8 cellular contexts compared by ENCODE assay signal in genomic region chr16:68022728-68023537, GRCh38. TPM values are rescaled to one million over a fixed set of nuclear protein-coding genes. Genes with fewer than 3 reads are reported as not detected.
DNase-seq lines count a peak whose midpoint lies in the region; ATAC-seq and TF ChIP-seq lines count a peak whose summit lies in the region.

DDX28 (minus strand) TSS chr16:68023232; CDS start chr16:68023202, 30 bp downstream.
DUS2 (plus strand) TSS chr16:68023284; CDS start chr16:68038024, 14,740 bp downstream.

- TF ChIP-seq CTCF in A673 (conservative IDR thresholded peaks at IDR 0.05; ENCODE audit: low read depth, low read length) = no peak
- TF ChIP-seq CTCF in WERI-Rb-1 (IDR thresholded peaks at IDR 0.05; ENCODE audit: low read depth, low read length) = no peak

- peak; percentile 95 for DNase-seq in A673 (ENCODE audit: low spot score)
- DNase-seq in NCI-H2227 treated with DMSO at 0.1 percent for 48 hours (lab: John Stamatoyannopoulos, UW) = peak; percentile 79
- DNase-seq in WERI-Rb-1 = peak; percentile 90
- DNase-seq in T47D (ENCODE audit: low read depth in 1 of 2, low spot score in 1 of 2) = peak; percentile 79 to 94

- peak within 1 kb of the TSS; percentile 86 for H3K27ac ChIP-seq in A673 (ENCODE audit: low read depth, low read length, poor library complexity, severe bottlenecking)
- peak within 1 kb of the TSS; percentile 90 for H3K27ac ChIP-seq in WERI-Rb-1
- H3K27ac ChIP-seq in iPS-20b (ENCODE audit: low read length) = peak within 1 kb of the TSS; percentile 26
- H3K27ac ChIP-seq in skeletal muscle tissue (ENCODE audit: low read depth, low read length) = peak within 1 kb of the TSS; percentile 86

- peaks cover 11% of the 10 kb centered on the region for H3K4me1 ChIP-seq in A673 (ENCODE audit: insufficient read depth, low read length, poor library complexity, severe bottlenecking)
- H3K4me1 ChIP-seq in iPS-20b (ENCODE audit: insufficient read depth, low read length) = peaks cover 5% of the 10 kb centered on the region; the same call in 1 of the 2 replicates
- peaks cover 23 to 34% (median 30%) of the 10 kb centered on the region in 3 donors for H3K4me1 ChIP-seq in skeletal muscle tissue (ENCODE audit: control insufficient read depth in 3 of 3, insufficient read depth in 3 of 3, low read length in 3 of 3)

- in situ Hi-C loops in T47D (cut with HindIII; ENCODE audit: low pct_unique_long_range_greater_than_20kb, low sequenced_read_pairs) = no loop called here

- intact Hi-C loops in A673 (cut with micrococcal nuclease; ENCODE audit: unreplicated experiment) = no loop called here

- CTCF ChIA-PET in A673 (lab: Charles Lee) = interaction anchor here (0.7 to 2.0 kb wide), 3 partner anchors 12 to 309 kb away, joined by 3 to 7 read pairs (median 3); no protein-coding TSS in a partner anchor

- POLR2A ChIA-PET in A673 (lab: Charles Lee; ENCODE audit: low non-redundant PET) = no interaction called here

- BruUV-seq in A673 (replicated peaks; lab: Mats Ljungman, UMichigan) = TSS peak; percentile 74

- H3K27me3 ChIP-seq in A673 (replicated peaks; ENCODE audit: insufficient read depth, low read depth, low read length, poor library complexity) (no peaks in the 10 kb centered on the region), WERI-Rb-1 (ENCODE audit: insufficient read depth, low read depth, severe bottlenecking) (no peaks in the 10 kb centered on the region), iPS-20b (ENCODE audit: insufficient read depth, low read length) (no peaks in the 10 kb centered on the region), skeletal muscle tissue (ENCODE audit: control insufficient read depth in 3 of 3, insufficient read depth in 3 of 3, low read length in 3 of 3) (no peaks in the 10 kb centered on the region)

- ATAC-seq in GM18861 (IDR thresholded peaks at IDR 0.05; ENCODE audit: unreplicated experiment) (peak; percentile 67), HG03108 (IDR thresholded peaks at IDR 0.05; ENCODE audit: unreplicated experiment) (peak; percentile 66)

- peak within 1 kb of the TSS; percentile 90 for H3K9ac ChIP-seq in iPS-20b (ENCODE audit: low read depth, low read length)
- H3K9ac ChIP-seq in skeletal muscle tissue (ENCODE audit: low read depth in 1 of 3, low read length in 3 of 3) = peak within 1 kb of the TSS; percentile 98 to 99 (median 99)

- H3K4me3 ChIP-seq in A673 (ENCODE audit: low read depth, low read length, poor library complexity, severe bottlenecking) = peak within 1 kb of the TSS; percentile 87
- peak within 1 kb of the TSS; percentile 60 for H3K4me3 ChIP-seq in WERI-Rb-1 (ENCODE audit: low read depth, low read length)
- H3K4me3 ChIP-seq in iPS-20b (ENCODE audit: low read length) = peak within 1 kb of the TSS; percentile 89
- H3K4me3 ChIP-seq in skeletal muscle tissue (ENCODE audit: low read length in 3 of 3) = peak within 1 kb of the TSS; percentile 98 to 100 (median 99)

- H3K9me3 ChIP-seq in A673 (ENCODE audit: low read depth, low read length, poor library complexity, severe bottlenecking) = no peaks in the 10 kb centered on the region
- H3K9me3 ChIP-seq in WERI-Rb-1 (ENCODE audit: severe bottlenecking) = no peaks in the 10 kb centered on the region
- H3K9me3 ChIP-seq in iPS-20b (ENCODE audit: insufficient read depth, low read depth, low read length) = no peaks in the 10 kb centered on the region
- H3K9me3 ChIP-seq in skeletal muscle tissue (ENCODE audit: control insufficient read depth in 3 of 3, low read length in 3 of 3) = no peaks in the 10 kb centered on the region

- H3K36me3 ChIP-seq in A673 (ENCODE audit: insufficient read depth, low read length, poor library complexity, severe bottlenecking) (peaks cover 11% of the 10 kb centered on the region), WERI-Rb-1 (peaks cover 42% of the 10 kb centered on the region), iPS-20b (ENCODE audit: insufficient read depth, low read depth, low read length) (peaks cover 37% of the 10 kb centered on the region), skeletal muscle tissue (ENCODE audit: control insufficient read depth in 3 of 3, insufficient read depth in 3 of 3, low read length in 3 of 3) (peaks cover 12 to 16% (median 13%) of the 10 kb centered on the region in 3 donors)

RNA-seq across cellular contexts. Expression of gene DDX28, which starts in this region (rescaled TPM):
- total RNA-seq in A673 (2021) (14.2 and 16.0 TPM in 2 replicates), skeletal muscle tissue (14.1 TPM)

RNA-seq across cellular contexts. Expression of gene DUS2, which starts in this region (rescaled TPM):
- total RNA-seq in A673 (2021) (19.7 and 23.5 TPM in 2 replicates), skeletal muscle tissue (15.1 TPM)

Comparison
In these comparisons a context has a peak if more than half of its experiments do, and no peak if none do; other contexts are left out.
1. Peak in every context shown above with its lines: DNase-seq, ATAC-seq, H3K4me3 ChIP-seq and H3K27ac ChIP-seq.
2. H3K27ac ChIP-seq: peak in every context shown above with its lines; median percentile 90 in WERI-Rb-1; 86 in A673; 86 in skeletal muscle tissue; 26 in iPS-20b.